Comparison of ENCODE assay signal across 23 cellular contexts in genomic region chr2:46308629-46309028, GRCh38. TPM values are rescaled to one million over a fixed set of nuclear protein-coding genes. Genes with fewer than 3 reads are reported as not detected.
DNase-seq lines count a peak whose midpoint lies in the region; ATAC-seq, FAIRE-seq and TF ChIP-seq lines count a peak whose summit lies in the region.
"Had no signal": no experiment of that assay in that cellular context is flagged by ENCODE, and none has a peak within 500 bp of the region (broad histone marks: within the 10 kb centered on the region; RNA-seq: fewer than 3 reads in every experiment).

No MANE protein-coding gene starts in this region.

- POLR2A ChIA-PET in MCF 10A (lab: Yijun Ruan, JAX), result interaction anchor here (1.0 to 24.9 kb wide), 4 partner anchors 9 to 100 kb away, joined by 3 to 553 read pairs (median 76); partner anchors contain the start of gene EPAS1

- CTCF ChIA-PET in MCF 10A (lab: Yijun Ruan, JAX), result interaction anchor here (0.6 to 1.4 kb wide), 6 partner anchors 21 to 315 kb away, joined by 3 to 5 read pairs (median 4); no protein-coding TSS in a partner anchor

- no peak overlapping the region for H3K4me3 Mint-ChIP-seq in MCF 10A (ENCODE audit: unreplicated experiment)
- H3K4me3 Mint-ChIP-seq: naive B cell, T-helper 17 cell had no signal

- peak overlapping the region; percentile 35 for H3K4me2 ChIP-seq in keratinocyte (ENCODE audit: control insufficient read depth, extremely low read depth, insufficient read depth, low read depth, low read length)
- H3K4me2 ChIP-seq: KMS-11 had no signal

- no peak overlapping the region for H3K27ac Mint-ChIP-seq in MCF 10A (ENCODE audit: low read depth, unreplicated experiment)
- H3K27ac Mint-ChIP-seq: naive B cell, T-helper 17 cell, type B pancreatic cell had no signal

- no peak for FAIRE-seq in keratinocyte (lab: Jason Lieb, UNC)
- FAIRE-seq: GM18507, GM19239, pancreas had no signal

- no peak overlapping the region for H3K4me3 ChIP-seq in breast epithelium
- no peak overlapping the region for H3K4me3 ChIP-seq in keratinocyte (ENCODE audit: control insufficient read depth in 2 of 3, extremely low read depth in 1 of 3, insufficient read depth in 2 of 3, low read depth in 1 of 3, low read length in 3 of 3)
- no peak overlapping the region for H3K4me3 ChIP-seq in tibial artery
- H3K4me3 ChIP-seq: HAP-1, pancreas had no signal

- no peaks in the 10 kb centered on the region for H3K36me3 ChIP-seq in breast epithelium
- peaks cover 6 to 12% of the 10 kb centered on the region in 2 experiments for H3K36me3 ChIP-seq in keratinocyte (ENCODE audit: control insufficient read depth in 2 of 2, extremely low read depth in 1 of 2, insufficient read depth in 2 of 2, low read length in 2 of 2)
- H3K36me3 ChIP-seq in tibial artery, result no peaks in the 10 kb centered on the region
- H3K36me3 ChIP-seq: HAP-1, pancreas had no signal

- DNase-seq in breast epithelium (ENCODE audit: low spot score in 2 of 2) (no peak), MCF 10A (ENCODE audit: unreplicated experiment) (no peak), SKM-1 (lab: John Stamatoyannopoulos, UW; ENCODE audit: unreplicated experiment) (peak; percentile 54), keratinocyte (ENCODE audit: low read depth, low spot score) (no peak), tibial artery (no peak), SHP77 (lab: John Stamatoyannopoulos, UW) (no peak)
- DNase-seq in activated CD4-positive, CD25-positive, alpha-beta regulatory T cell (lab: John Stamatoyannopoulos, UW), result no peak
- DNase-seq: activated gamma-delta T cell, amygdala, cerebellar nuclear complex, DMS79 treated with DMSO at 0.1 percent for 48 hours, naive B cell, NCI-H1417 treated with DMSO at 0.1 percent for 48 hours, NCI-H774, pancreas, RPMI8226, T-helper 17 cell had no signal

- TF ChIP-seq CTCF in breast epithelium (IDR thresholded peaks at IDR 0.05) (no peak), MCF 10A (IDR thresholded peaks at IDR 0.05; ENCODE audit: unreplicated experiment) (no peak), keratinocyte (optimal IDR thresholded peaks at IDR 0.05 in 1 of 3, IDR thresholded peaks at IDR 0.05 in 1 of 3, conservative IDR thresholded peaks at IDR 0.05 in 1 of 3; ENCODE audit: extremely low read depth in 1 of 3, insufficient read depth in 2 of 3, low read length in 3 of 3) (no peak), tibial artery (IDR thresholded peaks at IDR 0.05) (no peak)

- dilution Hi-C loops in keratinocyte (cut with MboI; ENCODE audit: extremely low pct_ligation_motif_present, low sequenced_read_pairs), result no loop called here

- H4K20me1 ChIP-seq in keratinocyte (ENCODE audit: control insufficient read depth, extremely low read depth, insufficient read depth, low read length), result no peaks in the 10 kb centered on the region

- BruUV-seq in MCF 10A (replicated peaks; lab: Mats Ljungman, UMichigan), result no TSS peak

- no peak overlapping the region for H3K9ac ChIP-seq in keratinocyte (ENCODE audit: control insufficient read depth, extremely low read depth, insufficient read depth, low read length)
- H3K9ac ChIP-seq: KMS-11 had no signal

- H3K36me3 Mint-ChIP-seq in MCF 10A (ENCODE audit: insufficient read depth, unreplicated experiment), result peaks cover 16% of the 10 kb centered on the region

- no peaks in the 10 kb centered on the region for H3K27me3 Mint-ChIP-seq in MCF 10A (ENCODE audit: insufficient read depth, unreplicated experiment)

- H3K4me1 ChIP-seq in breast epithelium, result peaks cover 0 to 9% of the 10 kb centered on the region in 2 donors
- peaks cover 65% of the 10 kb centered on the region for H3K4me1 ChIP-seq in keratinocyte (ENCODE audit: control insufficient read depth, extremely low read depth, insufficient read depth, low read length)
- H3K4me1 ChIP-seq in tibial artery, result peaks cover 6 to 100% (median 89%) of the 10 kb centered on the region in 4 donors
- H3K4me1 ChIP-seq: HAP-1 had no signal

- intact Hi-C loops in breast epithelium (cut with DNase I; ENCODE audit: low total_unique reads), result no loop called here
- intact Hi-C loops in MCF 10A (cut with micrococcal nuclease), result no loop called here
- intact Hi-C loops in tibial artery (cut with DNase I; ENCODE audit: low total_unique reads), result no loop called here

- no peak overlapping the region for H2AFZ ChIP-seq in keratinocyte (ENCODE audit: control insufficient read depth, low read length)

- H3K9me1 ChIP-seq in keratinocyte (ENCODE audit: control insufficient read depth, extremely low read depth, insufficient read depth, low read length), result no peaks in the 10 kb centered on the region

- no peaks in the 10 kb centered on the region for H3K9me3 Mint-ChIP-seq in MCF 10A (ENCODE audit: unreplicated experiment)

- no peaks in the 10 kb centered on the region for H3K27me3 ChIP-seq in breast epithelium
- H3K27me3 ChIP-seq in keratinocyte (ENCODE audit: control insufficient read depth, extremely low read depth, insufficient read depth, low read length), result no peaks in the 10 kb centered on the region
- no peaks in the 10 kb centered on the region for H3K27me3 ChIP-seq in tibial artery
- H3K27me3 ChIP-seq: pancreas had no signal

- peaks cover 80% of the 10 kb centered on the region for H3K79me2 ChIP-seq in keratinocyte (ENCODE audit: control insufficient read depth, insufficient read depth, low read length)

- no peak for TF ChIP-seq POLR2A in breast epithelium (IDR thresholded peaks at IDR 0.05)

- H3K27ac ChIP-seq in breast epithelium, result peak overlapping the region; percentile 54 to 73
- H3K27ac ChIP-seq in keratinocyte (ENCODE audit: control insufficient read depth, insufficient read depth, low read length), result peak overlapping the region; percentile 87
- peak overlapping the region; percentile 83 to 84 for H3K27ac ChIP-seq in tibial artery
- H3K27ac ChIP-seq: KMS-11 had no signal

- no peak for ATAC-seq in GM21381 (IDR thresholded peaks at IDR 0.05; ENCODE audit: unreplicated experiment)
- ATAC-seq: T-helper 17 cell had no signal

- no peaks in the 10 kb centered on the region for H3K9me3 ChIP-seq in breast epithelium
- no peaks in the 10 kb centered on the region for H3K9me3 ChIP-seq in keratinocyte (ENCODE audit: control insufficient read depth, low read depth, low read length)
- H3K9me3 ChIP-seq in tibial artery, result no peaks in the 10 kb centered on the region
- H3K9me3 ChIP-seq: HAP-1, pancreas had no signal

- H3K4me1 Mint-ChIP-seq in MCF 10A (ENCODE audit: insufficient read depth, unreplicated experiment), result peaks cover 63% of the 10 kb centered on the region
- H3K4me1 Mint-ChIP-seq: naive B cell had no signal

RNA-seq across cellular contexts. Expression of gene EPAS1, which starts 11.4 kb away (rescaled TPM):
- total RNA-seq in breast epithelium (100 to 1,000 TPM in 2 of 3 donors, 10 to 100 TPM in 1; 92.5 to 274 (median 229) TPM), MCF 10A (2022) (146 and 200 TPM in 2 replicates)
- 91.0 to 153 TPM (median 96.7 TPM) in 3 replicates for polyA plus RNA-seq in keratinocyte
- polyA plus RNA-seq in keratinocyte (2011; ENCODE audit: low read depth), result 38.1 TPM
- 102 and 135 TPM in 2 replicates for polyA plus RNA-seq in keratinocyte (2011; cell fraction: cytosol; rRNA removed)
- 154 and 178 TPM in 2 replicates for polyA plus RNA-seq in keratinocyte (2011; cell fraction: nucleus; rRNA removed)
- 76.1 and 76.9 TPM in 2 replicates for polyA plus RNA-seq in keratinocyte (2012; ENCODE audit: low replicate concordance)
- polyA minus RNA-seq in keratinocyte, result 99.9 to 166 TPM (median 147 TPM) in 3 replicates
- 168 TPM for polyA minus RNA-seq in keratinocyte (2011; cell fraction: cytosol; rRNA and poly(A)+ RNA removed)
- polyA minus RNA-seq in keratinocyte (2011; cell fraction: nucleus; rRNA and poly(A)+ RNA removed), result 123 and 210 TPM in 2 replicates
